Comparison of ENCODE assay signal across 11 cellular contexts in the genomic region with DNA sequence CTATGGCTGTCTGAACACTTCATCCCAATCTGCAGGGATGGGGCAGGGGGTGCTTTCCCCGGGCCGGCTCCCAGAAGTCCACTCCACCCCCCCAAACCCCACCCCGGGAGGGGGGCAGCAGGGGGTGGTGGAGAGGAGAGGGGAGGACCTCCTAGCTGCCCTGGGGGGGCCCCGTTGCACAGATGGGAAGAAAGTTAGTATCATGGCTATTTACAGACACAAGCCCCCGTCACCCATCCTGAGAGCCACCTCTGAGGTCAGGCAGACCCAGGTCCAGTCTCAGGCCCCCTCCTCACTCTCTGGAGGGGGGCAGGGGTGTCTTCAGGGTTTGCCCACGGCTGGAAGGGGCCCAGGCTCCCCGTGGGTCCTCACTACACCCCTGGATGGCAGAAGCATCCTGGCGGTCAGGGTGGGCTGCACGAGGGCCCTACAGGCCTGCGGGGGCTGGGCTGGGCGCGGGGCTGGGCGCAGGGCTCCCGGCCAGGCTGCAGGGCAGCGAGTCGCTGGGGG. TPM values are rescaled to one million over a fixed set of nuclear protein-coding genes. Genes with fewer than 3 reads are reported as not detected.
DNase-seq lines count a peak whose midpoint lies in the region; ATAC-seq and FAIRE-seq lines count a peak whose summit lies in the region.
"Had no signal": no experiment of that assay in that cellular context is flagged by ENCODE, and none has a peak within 500 bp of the region (broad histone marks: within the 10 kb centered on the region; RNA-seq: fewer than 3 reads in every experiment).

No MANE protein-coding gene starts in this region.

- intact Hi-C loops in naive thymus-derived CD4-positive, alpha-beta T cell (cut with micrococcal nuclease): loop anchor here in 1 of 2 donors (10.0 kb wide), 1 partner anchor 589 kb away; the partner anchor contains the start of gene CIRBP

- CTCF ChIA-PET in naive thymus-derived CD4-positive, alpha-beta T cell (lab: Charles Lee): interaction anchor here (0.8 kb wide), 1 partner anchor 26 kb away, joined by 3 read pairs; no protein-coding TSS in a partner anchor

- peaks cover 0 to 2% (median 0%) of the 10 kb centered on the region in 5 donors for H3K36me3 Mint-ChIP-seq in naive thymus-derived CD4-positive, alpha-beta T cell
- peaks cover 29% of the 10 kb centered on the region for H3K36me3 Mint-ChIP-seq in activated T-cell treated with anti-CD3 and anti-CD28 coated beads, Interleukin-2, amount 50 U/mL, for 24 hours (ENCODE audit: low read depth)
- H3K36me3 Mint-ChIP-seq: activated naive CD8-positive, alpha-beta T cell; WTC11 had no signal

- H3K4me3 Mint-ChIP-seq in naive thymus-derived CD4-positive, alpha-beta T cell: peak overlapping the region in 3 of 10 donors; percentile 83 to 89 (median 86)
- H3K4me3 Mint-ChIP-seq in activated T-cell treated with anti-CD3 and anti-CD28 coated beads, Interleukin-2, amount 50 U/mL, for 24 hours: no peak overlapping the region

- peaks cover 9% of the 10 kb centered on the region for H3K36me3 ChIP-seq in BLaER1
- H3K36me3 ChIP-seq in Karpas-422 (ENCODE audit: insufficient read depth, low read length): no peaks in the 10 kb centered on the region; the same call in 1 of the 2 replicates
- H3K36me3 ChIP-seq in ectodermal cell (ENCODE audit: control insufficient read depth, insufficient read depth, low read length): no peaks in the 10 kb centered on the region
- peaks cover 0 to 3% (median 0%) of the 10 kb centered on the region in 3 experiments for H3K36me3 ChIP-seq in naive thymus-derived CD4-positive, alpha-beta T cell (ENCODE audit: control insufficient read depth in 2 of 3, insufficient read depth in 3 of 3, low read length in 3 of 3)

- H2AFZ ChIP-seq in Karpas-422 (ENCODE audit: low read length): no peak overlapping the region

- no peaks in the 10 kb centered on the region for H3K27me3 ChIP-seq in BLaER1
- H3K27me3 ChIP-seq in Karpas-422 (ENCODE audit: low read length): no peaks in the 10 kb centered on the region
- peaks cover 23% of the 10 kb centered on the region for H3K27me3 ChIP-seq in ectodermal cell (ENCODE audit: control insufficient read depth, insufficient read depth, low read length, poor library complexity, severe bottlenecking)
- H3K27me3 ChIP-seq in naive thymus-derived CD4-positive, alpha-beta T cell (ENCODE audit: control insufficient read depth in 2 of 2, insufficient read depth in 2 of 2, low read length in 2 of 2): no peaks in the 10 kb centered on the region

- 90 to 92% methylated on average over 13 to 16 of the region's 16 CpGs for WGBS in ectodermal cell, 2 experiments

- H3K79me2 ChIP-seq in Karpas-422 (ENCODE audit: low read length): peaks cover 74% of the 10 kb centered on the region

- POLR2A ChIA-PET in naive thymus-derived CD4-positive, alpha-beta T cell (lab: Charles Lee): interaction anchor here (0.6 to 1.0 kb wide), 3 partner anchors 48 to 602 kb away, joined by 3 read pairs; no protein-coding TSS in a partner anchor

- H3K4me2 ChIP-seq in BLaER1 (peak overlapping the region; percentile 99), Karpas-422 (ENCODE audit: low read depth, low read length, poor library complexity, severe bottlenecking) (no peak overlapping the region)

- peak overlapping the region; percentile 99 for H3K27ac ChIP-seq in BLaER1
- no peak overlapping the region for H3K27ac ChIP-seq in Karpas-422 (ENCODE audit: low read length)
- peak overlapping the region; percentile 80 for H3K27ac ChIP-seq in ectodermal cell (ENCODE audit: insufficient read depth, low read depth, low read length, poor library complexity, severe bottlenecking)
- H3K27ac ChIP-seq in naive thymus-derived CD4-positive, alpha-beta T cell (ENCODE audit: low read depth, low read length): peak overlapping the region; percentile 93

- ATAC-seq in naive thymus-derived CD4-positive, alpha-beta T cell: no peak
- ATAC-seq in GM21367 (IDR thresholded peaks at IDR 0.05; ENCODE audit: unreplicated experiment): no peak

- H4K20me1 ChIP-seq in BLaER1 (peaks cover 54% of the 10 kb centered on the region), Karpas-422 (ENCODE audit: insufficient read depth, low read depth, low read length) (peaks cover 40% of the 10 kb centered on the region)

- DNase-seq in Karpas-422: peak; percentile 35
- DNase-seq in naive thymus-derived CD4-positive, alpha-beta T cell: no peak
- no peak for DNase-seq in putamen (ENCODE audit: low spot score)
- no peak for DNase-seq in RCC 7860 (ENCODE audit: low spot score)
- no peak for DNase-seq in activated T-cell treated with anti-CD3 and anti-CD28 coated beads, Interleukin-2, amount 50 U/mL, for 24 hours

- peak overlapping the region in 2 of 9 donors; percentile 78 to 91 for H3K27ac Mint-ChIP-seq in naive thymus-derived CD4-positive, alpha-beta T cell
- no peak overlapping the region for H3K27ac Mint-ChIP-seq in activated T-cell treated with anti-CD3 and anti-CD28 coated beads, Interleukin-2, amount 50 U/mL, for 24 hours

- H3K9ac ChIP-seq in BLaER1: peak overlapping the region; percentile 82
- no peak overlapping the region for H3K9ac ChIP-seq in Karpas-422 (ENCODE audit: low read length)

- H3K4me1 ChIP-seq in BLaER1 (peaks cover 87% of the 10 kb centered on the region), Karpas-422 (ENCODE audit: low read length) (peaks cover 66% of the 10 kb centered on the region), ectodermal cell (ENCODE audit: control insufficient read depth, insufficient read depth, low read length) (peaks cover 44% of the 10 kb centered on the region)
- H3K4me1 ChIP-seq in naive thymus-derived CD4-positive, alpha-beta T cell (ENCODE audit: control insufficient read depth in 2 of 2, insufficient read depth in 2 of 2, low read length in 2 of 2): peaks cover 28 to 66% of the 10 kb centered on the region in 2 donors

- H3K9me2 ChIP-seq in Karpas-422 (replicated peaks; ENCODE audit: insufficient read depth, low read length): no peaks in the 10 kb centered on the region

- H3K4me1 Mint-ChIP-seq in naive thymus-derived CD4-positive, alpha-beta T cell: peaks cover 11 to 63% (median 45%) of the 10 kb centered on the region in 7 donors
- H3K4me1 Mint-ChIP-seq in activated T-cell treated with anti-CD3 and anti-CD28 coated beads, Interleukin-2, amount 50 U/mL, for 24 hours (ENCODE audit: low read depth): peaks cover 72% of the 10 kb centered on the region

- no peak for FAIRE-seq in RCC 7860 (lab: Jason Lieb, UNC)
- FAIRE-seq: small intestine had no signal

- H3K27me3 Mint-ChIP-seq in naive thymus-derived CD4-positive, alpha-beta T cell: no peaks in the 10 kb centered on the region
- no peaks in the 10 kb centered on the region for H3K27me3 Mint-ChIP-seq in activated T-cell treated with anti-CD3 and anti-CD28 coated beads, Interleukin-2, amount 50 U/mL, for 24 hours
- H3K27me3 Mint-ChIP-seq: activated naive CD8-positive, alpha-beta T cell had no signal

- no peaks in the 10 kb centered on the region for H3K9me3 ChIP-seq in BLaER1
- H3K9me3 ChIP-seq in Karpas-422 (ENCODE audit: low read length): no peaks in the 10 kb centered on the region
- H3K9me3 ChIP-seq in ectodermal cell (ENCODE audit: control insufficient read depth, low read length): no peaks in the 10 kb centered on the region
- no peaks in the 10 kb centered on the region for H3K9me3 ChIP-seq in naive thymus-derived CD4-positive, alpha-beta T cell (ENCODE audit: control insufficient read depth in 2 of 3, low read length in 3 of 3)

- H3K4me3 ChIP-seq in BLaER1 (peak overlapping the region; percentile 96), Karpas-422 (ENCODE audit: low read length) (no peak overlapping the region), ectodermal cell (ENCODE audit: insufficient read depth, low read depth, low read length) (no peak overlapping the region)
- no peak overlapping the region for H3K4me3 ChIP-seq in naive thymus-derived CD4-positive, alpha-beta T cell (ENCODE audit: low read length)

- H3K9me3 Mint-ChIP-seq in naive thymus-derived CD4-positive, alpha-beta T cell: no peaks in the 10 kb centered on the region
- no peaks in the 10 kb centered on the region for H3K9me3 Mint-ChIP-seq in activated T-cell treated with anti-CD3 and anti-CD28 coated beads, Interleukin-2, amount 50 U/mL, for 24 hours
- H3K9me3 Mint-ChIP-seq: WTC11 had no signal

RNA-seq across cellular contexts. Expression of gene REXO1, which starts 5.8 kb away (rescaled TPM):
- total RNA-seq in Karpas-422 (2014; rRNA removed; shearing (Covaris generic); ENCODE audit: low replicate concordance): 15.7 and 16.3 TPM in 2 replicates
- polyA plus RNA-seq in ectodermal cell (2013, experiment 1 of 4): 34.6 TPM
- 34.7 TPM for polyA plus RNA-seq in ectodermal cell (2013, experiment 2 of 4)
- polyA plus RNA-seq in ectodermal cell (2013, experiment 3 of 4): 21.9 TPM
- polyA plus RNA-seq in ectodermal cell (2013, experiment 4 of 4): 24.1 TPM
- total RNA-seq in naive thymus-derived CD4-positive, alpha-beta T cell: 10 to 100 TPM; 52.7 to 92.6 (median 73.1) TPM
- polyA plus RNA-seq in naive thymus-derived CD4-positive, alpha-beta T cell: 1 to 10 TPM; 5.4 to 9.6 TPM

RNA-seq across cellular contexts. Expression of gene KLF16, which starts 9.3 kb away (rescaled TPM):
- total RNA-seq in Karpas-422 (2014; rRNA removed; shearing (Covaris generic); ENCODE audit: low replicate concordance): 12.8 and 13.2 TPM in 2 replicates
- polyA plus RNA-seq in ectodermal cell (2013, experiment 1 of 4): 12.7 TPM
- polyA plus RNA-seq in ectodermal cell (2013, experiment 2 of 4): 14.9 TPM
- 17.7 TPM for polyA plus RNA-seq in ectodermal cell (2013, experiment 3 of 4)
- polyA plus RNA-seq in ectodermal cell (2013, experiment 4 of 4): 15.5 TPM
- total RNA-seq in naive thymus-derived CD4-positive, alpha-beta T cell: 10 to 100 TPM; 20.5 to 65.2 (median 21.1) TPM
- polyA plus RNA-seq in naive thymus-derived CD4-positive, alpha-beta T cell: under 1 TPM; 0.41 to 0.47 TPM

RNA-seq across cellular contexts. Expression of gene ABHD17A, which starts 31.2 kb away (rescaled TPM):
- total RNA-seq in Karpas-422 (2014; rRNA removed; shearing (Covaris generic); ENCODE audit: low replicate concordance): 52.5 and 110 TPM in 2 replicates
- polyA plus RNA-seq in ectodermal cell (2013, experiment 1 of 4): 48.7 TPM
- polyA plus RNA-seq in ectodermal cell (2013, experiment 2 of 4): 44.6 TPM
- polyA plus RNA-seq in ectodermal cell (2013, experiment 3 of 4): 47.8 TPM
- 46.8 TPM for polyA plus RNA-seq in ectodermal cell (2013, experiment 4 of 4)
- total RNA-seq in naive thymus-derived CD4-positive, alpha-beta T cell: 100 to 1,000 TPM in 4 of 5 experiments, 10 to 100 TPM in 1; 92.9 to 175 (median 127) TPM
- 100 to 1,000 TPM; 135 to 140 TPM for polyA plus RNA-seq in naive thymus-derived CD4-positive, alpha-beta T cell

RNA-seq across cellular contexts. Expression of gene ATP8B3, which starts 42.0 kb away (rescaled TPM):
- 1.0 and 6.0 TPM in 2 replicates for total RNA-seq in Karpas-422 (2014; rRNA removed; shearing (Covaris generic); ENCODE audit: low replicate concordance)
- polyA plus RNA-seq in ectodermal cell (2013, experiment 1 of 4): 0.94 TPM
- polyA plus RNA-seq in ectodermal cell (2013, experiment 2 of 4): 0.82 TPM
- 1.4 TPM for polyA plus RNA-seq in ectodermal cell (2013, experiment 3 of 4)
- polyA plus RNA-seq in ectodermal cell (2013, experiment 4 of 4): 1.2 TPM
- 10 to 100 TPM in 1 of 5 experiments, 1 to 10 TPM in 4; 1.8 to 15.3 (median 4.0) TPM for total RNA-seq in naive thymus-derived CD4-positive, alpha-beta T cell
- under 1 TPM; 0.83 TPM for polyA plus RNA-seq in naive thymus-derived CD4-positive, alpha-beta T cell

RNA-seq across cellular contexts. Expression of gene ADAT3, which starts 51.1 kb away (rescaled TPM):
- 1.2 and 5.2 TPM in 2 replicates for total RNA-seq in Karpas-422 (2014; rRNA removed; shearing (Covaris generic); ENCODE audit: low replicate concordance)
- 5.0 TPM for polyA plus RNA-seq in ectodermal cell (2013, experiment 1 of 4)
- 5.0 TPM for polyA plus RNA-seq in ectodermal cell (2013, experiment 2 of 4)
- polyA plus RNA-seq in ectodermal cell (2013, experiment 3 of 4): 4.2 TPM
- polyA plus RNA-seq in ectodermal cell (2013, experiment 4 of 4): 4.9 TPM
- total RNA-seq in naive thymus-derived CD4-positive, alpha-beta T cell: 10 to 100 TPM in 2 of 5 experiments, 1 to 10 TPM in 3; 3.5 to 13.5 (median 6.1) TPM
- 1 to 10 TPM; 2.2 to 5.9 TPM for polyA plus RNA-seq in naive thymus-derived CD4-positive, alpha-beta T cell
